Comparison of ENCODE assay signal across 26 cellular contexts in genomic region chr10:29595636-29596225, GRCh38. TPM values are rescaled to one million over a fixed set of nuclear protein-coding genes. Genes with fewer than 3 reads are reported as not detected.
DNase-seq lines count a peak whose midpoint lies in the region; ATAC-seq and TF ChIP-seq lines count a peak whose summit lies in the region.
"Had no signal": no experiment of that assay in that cellular context is flagged by ENCODE, and none has a peak within 500 bp of the region (broad histone marks: within the 10 kb centered on the region; RNA-seq: fewer than 3 reads in every experiment).

No MANE protein-coding gene starts in this region.

- H3K36me3 Mint-ChIP-seq in endodermal cell (ENCODE audit: low read depth) (no peaks in the 10 kb centered on the region), osteocyte (ENCODE audit: unreplicated experiment) (peaks cover 18% of the 10 kb centered on the region), immature natural killer cell (no peaks in the 10 kb centered on the region)
- H3K36me3 Mint-ChIP-seq: activated naive CD4-positive, alpha-beta T cell treated with anti-CD3 and anti-CD28 coated beads, Interleukin-2, amount 50 U/mL, for 72 hours; IgD-negative memory B cell had no signal

- DNase-seq in Caki2 (ENCODE audit: low read depth) (peak; percentile 64), RPMI7951 (ENCODE audit: low read depth) (peak; percentile 15), endodermal cell (no peak), osteocyte (ENCODE audit: extremely low spot score, unreplicated experiment) (peak; percentile 65), immature natural killer cell (no peak), dermis blood vessel endothelial cell (no peak), NCI-H524 treated with DMSO at 0.1 percent for 48 hours (lab: John Stamatoyannopoulos, UW) (no peak)
- DNase-seq: activated B cell treated with CpG ODN at 0.5 μM for 24 hours; aorta; Caco-2; effector CD4-positive, alpha-beta T cell; erythroblast; foreskin melanocyte; H7; NCI-H2029 treated with DMSO at 0.1 percent for 48 hours; NCI-H226; NCI-H748 treated with DMSO at 0.1 percent for 48 hours; SIG-M5; SW 1271 had no signal

- TF ChIP-seq CTCF in endodermal cell (conservative IDR thresholded peaks at IDR 0.05) (no peak), osteocyte (IDR thresholded peaks at IDR 0.05) (no peak)

- no peaks in the 10 kb centered on the region for H3K4me1 ChIP-seq in endodermal cell (ENCODE audit: control insufficient read depth, insufficient read depth, low read length)

- H3K4me3 Mint-ChIP-seq in endodermal cell: no peak overlapping the region
- no peak overlapping the region for H3K4me3 Mint-ChIP-seq in osteocyte (ENCODE audit: unreplicated experiment)
- H3K4me3 Mint-ChIP-seq in immature natural killer cell: no peak overlapping the region
- H3K4me3 Mint-ChIP-seq: activated B cell treated with CpG ODN at 0.5 μM for 24 hours, IgD-negative memory B cell had no signal

- H3K27me3 Mint-ChIP-seq in endodermal cell (ENCODE audit: insufficient read depth) (no peaks in the 10 kb centered on the region), osteocyte (ENCODE audit: unreplicated experiment) (no peaks in the 10 kb centered on the region), immature natural killer cell (ENCODE audit: low read depth in 3 of 3) (peaks cover 0 to 7% (median 2%) of the 10 kb centered on the region in 3 donors)
- H3K27me3 Mint-ChIP-seq: activated B cell treated with CpG ODN at 0.5 μM for 24 hours, progenitor cell of endocrine pancreas had no signal

- no peak overlapping the region for H3K27ac ChIP-seq in endodermal cell (ENCODE audit: low read depth, low read length)
- H3K27ac ChIP-seq: BLaER1, vagina had no signal

- H3K9me3 ChIP-seq in endodermal cell (ENCODE audit: control insufficient read depth, low read length): no peaks in the 10 kb centered on the region
- H3K9me3 ChIP-seq: BLaER1, Caco-2, vagina had no signal

- 79 to 96% methylated on average over 5 to 10 of the region's 10 CpGs for whole genome bisulfite sequencing in endodermal cell (ENCODE audit: insufficient coverage in 1 of 2, insufficient read length in 1 of 2), 2 experiments

- no peak for ATAC-seq in GM21825 (IDR thresholded peaks at IDR 0.05; ENCODE audit: unreplicated experiment)
- ATAC-seq: activated naive CD4-positive, alpha-beta T cell treated with anti-CD3 and anti-CD28 coated beads, Interleukin-2, amount 50 U/mL, for 72 hours had no signal

- in situ Hi-C loops in Caki2 (cut with HindIII; ENCODE audit: low pct_unique_long_range_greater_than_20kb, low sequenced_read_pairs): no loop called here

- no peak overlapping the region for H3K4me3 ChIP-seq in endodermal cell (ENCODE audit: low read length)
- H3K4me3 ChIP-seq: BLaER1, vagina had no signal

- peak overlapping the region; percentile 38 for H3K27ac Mint-ChIP-seq in endodermal cell
- no peak overlapping the region for H3K27ac Mint-ChIP-seq in osteocyte (ENCODE audit: unreplicated experiment)
- H3K27ac Mint-ChIP-seq in immature natural killer cell: no peak overlapping the region
- H3K27ac Mint-ChIP-seq: activated B cell treated with CpG ODN at 0.5 μM for 24 hours; activated T-helper 2 cell treated with anti-CD3 and anti-CD28 coated beads, Interferon-gamma antibody, Interleukin-2, Interleukin-4, amounts not matched to agents 10 μg/mL and 5 μg/mL and 100 μg/mL, durations not matched to agents 14 hours and 24 hours and 36 hours; IgD-negative memory B cell; progenitor cell of endocrine pancreas had no signal

- H3K4me1 Mint-ChIP-seq in endodermal cell (peaks cover under 1% of the 10 kb centered on the region), osteocyte (ENCODE audit: unreplicated experiment) (peaks cover 36% of the 10 kb centered on the region), immature natural killer cell (peaks cover 3 to 4% of the 10 kb centered on the region in 2 donors)

- H3K36me3 ChIP-seq in endodermal cell (ENCODE audit: control insufficient read depth, insufficient read depth, low read length): no peaks in the 10 kb centered on the region
- H3K36me3 ChIP-seq: BLaER1, vagina had no signal

- H3K9me3 Mint-ChIP-seq in endodermal cell: no peaks in the 10 kb centered on the region
- no peaks in the 10 kb centered on the region for H3K9me3 Mint-ChIP-seq in osteocyte (ENCODE audit: unreplicated experiment)
- no peaks in the 10 kb centered on the region for H3K9me3 Mint-ChIP-seq in immature natural killer cell
- H3K9me3 Mint-ChIP-seq: activated B cell treated with CpG ODN at 0.5 μM for 24 hours; activated naive CD4-positive, alpha-beta T cell treated with anti-CD3 and anti-CD28 coated beads, Interleukin-2, amount 50 U/mL, for 72 hours; activated T-helper 2 cell treated with anti-CD3 and anti-CD28 coated beads, Interferon-gamma antibody, Interleukin-2, Interleukin-4, amounts not matched to agents 10 μg/mL and 5 μg/mL and 100 μg/mL, durations not matched to agents 14 hours and 24 hours and 36 hours had no signal

- no peaks in the 10 kb centered on the region for H3K27me3 ChIP-seq in endodermal cell (ENCODE audit: control insufficient read depth, insufficient read depth, low read length, poor library complexity, severe bottlenecking)
- H3K27me3 ChIP-seq: BLaER1, vagina had no signal

- H3K9ac ChIP-seq in endodermal cell (ENCODE audit: extremely low read depth, low read length, poor library complexity, severe bottlenecking): no peak overlapping the region
- H3K9ac ChIP-seq: BLaER1 had no signal

RNA-seq across cellular contexts. Expression of gene SVIL, which starts 39.0 kb away (rescaled TPM):
- 59.4 and 65.4 TPM in 2 replicates for total RNA-seq in Caki2 (2014; rRNA removed; shearing (Covaris generic); ENCODE audit: low replicate concordance)
- total RNA-seq in RPMI7951 (2014; rRNA removed; shearing (Covaris generic)): 23.4 and 23.7 TPM in 2 replicates
- 10 to 100 TPM; 25.2 to 32.9 TPM for total RNA-seq in endodermal cell
- polyA plus RNA-seq in endodermal cell (2013, experiment 1 of 2): 21.7 TPM
- 17.3 TPM for polyA plus RNA-seq in endodermal cell (2013, experiment 2 of 2)
- 257 and 258 TPM in 2 replicates for total RNA-seq in osteocyte
- 10 to 100 TPM in 1 of 3 donors, 1 to 10 TPM in 1, under 1 TPM in 1; 0.16 to 16.3 (median 2.6) TPM for polyA plus RNA-seq in immature natural killer cell
- 80.8 and 98.9 TPM in 2 replicates for total RNA-seq in dermis blood vessel endothelial cell

Comparison
In these comparisons a context has a peak if more than half of its experiments do, and no peak if none do; other contexts are left out.
1. DNase-seq: peak in Caki2 (single experiment), RPMI7951 (single experiment) and osteocyte (single experiment); none in endodermal cell (single experiment), immature natural killer cell (0 of 3), dermis blood vessel endothelial cell (single experiment) and NCI-H524 treated with DMSO at 0.1 percent for 48 hours (single experiment).